In the genomic region with DNA sequence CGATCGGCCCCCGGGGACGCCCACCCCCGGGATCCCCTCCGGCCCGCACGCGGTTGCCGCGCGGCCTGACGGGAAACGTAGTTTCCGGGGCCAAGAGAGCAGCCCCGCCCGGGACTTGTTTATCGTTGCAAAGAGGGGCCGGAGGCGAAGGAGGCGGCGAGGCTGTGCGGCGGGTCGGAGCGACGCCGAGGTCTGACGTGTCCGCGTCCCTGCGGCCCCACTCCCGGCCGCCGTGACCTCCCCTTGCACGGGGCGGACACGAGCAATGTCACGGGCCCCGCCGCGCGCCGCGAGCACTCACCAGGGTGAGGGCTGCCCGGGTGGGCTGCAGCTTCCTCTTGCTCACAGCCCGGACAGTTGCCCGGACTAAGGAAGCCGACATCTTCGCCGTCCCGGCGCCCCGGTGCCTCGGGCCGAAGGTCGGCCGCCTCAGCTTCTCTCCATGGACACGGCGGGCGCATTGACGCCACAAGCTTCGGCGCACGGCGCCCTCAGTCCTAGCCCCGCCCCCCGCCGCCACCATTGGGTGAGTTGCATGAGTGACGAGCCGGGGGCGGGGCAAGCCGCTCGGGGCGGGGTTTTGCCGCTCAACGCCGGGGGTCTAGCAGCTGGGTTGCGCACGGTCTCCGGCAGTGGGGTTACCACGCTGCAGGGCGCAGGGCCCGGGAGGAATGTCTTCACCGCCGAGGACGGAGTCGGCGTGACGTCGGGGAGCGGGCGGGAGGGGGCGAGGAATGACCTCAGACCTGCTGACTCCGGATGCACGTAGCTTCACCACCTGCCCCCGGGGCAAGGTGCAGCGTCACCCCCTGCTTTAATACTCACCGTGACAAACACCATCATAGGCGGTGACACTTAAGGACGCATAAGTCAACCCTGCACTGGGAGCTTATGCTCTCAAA, we compare ENCODE assay signal across 7 cellular contexts.
DNase-seq lines count a peak whose midpoint lies in the region; ATAC-seq and TF ChIP-seq lines count a peak whose summit lies in the region.

TSS of gene ISCA1 (minus strand) at position 462 of the 902 bp plus-strand sequence. CDS start at position 382, 80 bp downstream.

- no peak for TF ChIP-seq CTCF in astrocyte of the cerebellum (IDR thresholded peaks at IDR 0.05; ENCODE audit: low read depth, low read length, missing control alignments)

- in situ Hi-C loops in astrocyte of the cerebellum (cut with HindIII; ENCODE audit: low sequenced_read_pairs): no loop called here

- ATAC-seq in GM18511 (IDR thresholded peaks at IDR 0.05; ENCODE audit: unreplicated experiment) (peak; percentile 85), HG02981 (IDR thresholded peaks at IDR 0.05; ENCODE audit: unreplicated experiment) (peak; percentile 81)

- peak; percentile 94 for DNase-seq in NCI-H2029 (lab: John Stamatoyannopoulos, UW)
- peak; percentile 99 for DNase-seq in T-helper 9 cell
- peak; percentile 77 for DNase-seq in astrocyte of the cerebellum (ENCODE audit: low read depth)
- peak; percentile 87 for DNase-seq in hepatic stellate cell (ENCODE audit: low spot score)
- peak; percentile 98 for DNase-seq in retina

- peak within 1 kb of the TSS; percentile 85 for H3K4me3 ChIP-seq in astrocyte of the cerebellum (ENCODE audit: low read depth, low read length)

Comparison
In these comparisons a context has a peak if more than half of its experiments do, and no peak if none do; other contexts are left out.
1. Peak in every context shown above with its lines: DNase-seq, ATAC-seq and H3K4me3 ChIP-seq.